8 cellular contexts compared by ENCODE assay signal in genomic region chr10:80463868-80464267, GRCh38. TPM values are rescaled to one million over a fixed set of nuclear protein-coding genes. Genes with fewer than 3 reads are reported as not detected.
A peak's percentile ranks its signal among the peaks of the same experiment; 100 is the strongest.
DNase-seq lines count a peak whose midpoint lies in the region; ATAC-seq, FAIRE-seq and TF ChIP-seq lines count a peak whose summit lies in the region.
"Had no signal": no experiment of that assay in that cellular context is flagged by ENCODE, and none has a peak within 500 bp of the region (broad histone marks: within the 10 kb centered on the region; RNA-seq: fewer than 3 reads in every experiment).

No MANE protein-coding gene starts in this region.

- H3K27me3 Mint-ChIP-seq in activated T-cell treated with anti-CD3 and anti-CD28 coated beads, Interleukin-2, amount 50 U/mL, for 4 hours (ENCODE audit: low read depth) = no peaks in the 10 kb centered on the region

- ATAC-seq in activated T-cell treated with anti-CD3 and anti-CD28 coated beads, Interleukin-2, amount 50 U/mL, for 4 hours = no peak
- no peak for ATAC-seq in HG02870 (IDR thresholded peaks at IDR 0.05; ENCODE audit: unreplicated experiment)

- H3K4me3 ChIP-seq in HUES6 (ENCODE audit: low read depth, low read length) (no peak overlapping the region), hepatocyte (no peak overlapping the region), spleen (peak overlapping the region in 1 of 8 donors; percentile 87)

- H3K27me3 ChIP-seq in HUES6 (ENCODE audit: control insufficient read depth, insufficient read depth, low read length) (no peaks in the 10 kb centered on the region), hepatocyte (no peaks in the 10 kb centered on the region), spleen (replicated peaks in 1 of 7) (no peaks in the 10 kb centered on the region)

- no peak overlapping the region for H3K4me2 ChIP-seq in hepatocyte

- H3K4me1 Mint-ChIP-seq in activated T-cell treated with anti-CD3 and anti-CD28 coated beads, Interleukin-2, amount 50 U/mL, for 4 hours (ENCODE audit: low read depth) = peaks cover 99% of the 10 kb centered on the region

- H3K4me1 ChIP-seq in HUES6 (ENCODE audit: control insufficient read depth, insufficient read depth, low read length) (peaks cover 89% of the 10 kb centered on the region), hepatocyte (ENCODE audit: insufficient read depth) (peaks cover 91% of the 10 kb centered on the region), spleen (peaks cover 95 to 100% (median 100%) of the 10 kb centered on the region in 6 donors)

- TF ChIP-seq CTCF in hepatocyte (IDR thresholded peaks at IDR 0.05; ENCODE audit: poor library complexity) (no peak), spleen (IDR thresholded peaks at IDR 0.05 in 8 of 11, conservative IDR thresholded peaks at IDR 0.05 in 3 of 11) (no peak)

- peak overlapping the region; percentile 69 for H3K4me3 Mint-ChIP-seq in activated T-cell treated with anti-CD3 and anti-CD28 coated beads, Interleukin-2, amount 50 U/mL, for 4 hours

- no peak overlapping the region for H2AFZ ChIP-seq in hepatocyte

- no peaks in the 10 kb centered on the region for H3K9me2 ChIP-seq in hepatocyte (replicated peaks; ENCODE audit: insufficient read depth)

- H3K79me2 ChIP-seq in hepatocyte = peaks cover 98% of the 10 kb centered on the region

- FAIRE-seq in HTR-8/SVneo (lab: Jason Lieb, UNC) = no peak
- FAIRE-seq: islet of Langerhans had no signal

- H3K36me3 ChIP-seq in HUES6 (ENCODE audit: control insufficient read depth, insufficient read depth, low read length) (no peaks in the 10 kb centered on the region), hepatocyte (replicated peaks; ENCODE audit: insufficient read depth, low read depth) (no peaks in the 10 kb centered on the region), spleen (peaks cover 0 to 21% (median 0%) of the 10 kb centered on the region in 6 donors)

- TF ChIP-seq POLR2A in spleen (IDR thresholded peaks at IDR 0.05) = no peak

- DNase-seq in activated T-cell treated with anti-CD3 and anti-CD28 coated beads, Interleukin-2, amount 50 U/mL, for 4 hours = no peak
- DNase-seq in hepatocyte (ENCODE audit: low spot score) (no peak), spleen (no peak), HTR-8/SVneo (ENCODE audit: insufficient read length, low spot score) (no peak), hepatic stellate cell (ENCODE audit: low spot score) (no peak)

- peak overlapping the region; percentile 45 for H3K9ac ChIP-seq in HUES6 (ENCODE audit: low read length)

- peaks cover 2% of the 10 kb centered on the region for H3K36me3 Mint-ChIP-seq in activated T-cell treated with anti-CD3 and anti-CD28 coated beads, Interleukin-2, amount 50 U/mL, for 4 hours (ENCODE audit: insufficient read depth)

- peaks cover 87% of the 10 kb centered on the region for H4K20me1 ChIP-seq in hepatocyte (ENCODE audit: insufficient read depth, poor library complexity, severe bottlenecking)

- no peaks in the 10 kb centered on the region for H3K9me3 Mint-ChIP-seq in activated T-cell treated with anti-CD3 and anti-CD28 coated beads, Interleukin-2, amount 50 U/mL, for 4 hours

- intact Hi-C loops in spleen (cut with DNase I; ENCODE audit: low total_unique reads) = loop anchor here (5.0 kb wide), 1 partner anchor 38 kb away; no protein-coding TSS in a partner anchor

- H3K27ac ChIP-seq in HUES6 (ENCODE audit: low read depth, low read length) (no peak overlapping the region), hepatocyte (peak overlapping the region; percentile 31), spleen (peak overlapping the region; percentile 55 to 99 (median 88))

- WGBS in hepatocyte (ENCODE audit: low lambda C conversion rate, missing lambda C conversion rate) = 94% methylated on average over 10 of the region's 10 CpGs
- WGBS in spleen, 5 donors = 79 to 89% (median 84%) methylated on average over 9 to 10 of the region's 10 CpGs

- no peaks in the 10 kb centered on the region for H3K9me3 ChIP-seq in HUES6 (ENCODE audit: control insufficient read depth, insufficient read depth, low read depth, low read length)
- no peaks in the 10 kb centered on the region for H3K9me3 ChIP-seq in hepatocyte (ENCODE audit: low read depth)
- H3K9me3 ChIP-seq in spleen = no peaks in the 10 kb centered on the region

RNA-seq across cellular contexts. Expression of gene TSPAN14, which starts 9.8 kb away (rescaled TPM):
- total RNA-seq in activated T-cell treated with anti-CD3 and anti-CD28 coated beads, Interleukin-2, amount 50 U/mL, for 4 hours = 10 to 100 TPM; 31.8 to 36.2 (median 35.0) TPM
- total RNA-seq in hepatocyte = 55.1 and 65.9 TPM in 2 replicates
- polyA plus RNA-seq in hepatocyte = 90.4 and 104 TPM in 2 replicates
- total RNA-seq in spleen = 100 to 1,000 TPM in 6 of 7 donors, 10 to 100 TPM in 1; 81.3 to 172 (median 129) TPM
- polyA plus RNA-seq in spleen = 10 to 100 TPM; 13.3 to 32.5 (median 24.6) TPM

RNA-seq across cellular contexts. Expression of gene PRXL2A, which starts 55.5 kb away (rescaled TPM):
- 10 to 100 TPM in 2 of 3 donors, 1 to 10 TPM in 1; 6.1 to 11.1 (median 10.8) TPM for total RNA-seq in activated T-cell treated with anti-CD3 and anti-CD28 coated beads, Interleukin-2, amount 50 U/mL, for 4 hours
- 159 and 166 TPM in 2 replicates for total RNA-seq in hepatocyte
- polyA plus RNA-seq in hepatocyte = 214 and 222 TPM in 2 replicates
- total RNA-seq in spleen = 10 to 100 TPM; 12.7 to 20.7 (median 16.9) TPM
- 10 to 100 TPM; 12.4 to 19.0 (median 14.3) TPM for polyA plus RNA-seq in spleen
